In genomic region chr10:86346794-86347665, GRCh38 we compare ENCODE assay signal across 24 cellular contexts. TPM values are rescaled to one million over a fixed set of nuclear protein-coding genes. Genes with fewer than 3 reads are reported as not detected.
DNase-seq lines count a peak whose midpoint lies in the region; ATAC-seq and TF ChIP-seq lines count a peak whose summit lies in the region.
"Had no signal": no experiment of that assay in that cellular context is flagged by ENCODE, and none has a peak within 500 bp of the region (broad histone marks: within the 10 kb centered on the region; RNA-seq: fewer than 3 reads in every experiment).

No MANE protein-coding gene starts in this region.

- peak overlapping the region; percentile 43; the same call in 1 of the 2 replicates for H3K9ac ChIP-seq in HCT116 (ENCODE audit: low read length)
- no peak overlapping the region for H3K9ac ChIP-seq in smooth muscle cell (ENCODE audit: low read depth)

- no peaks in the 10 kb centered on the region for H3K9me2 ChIP-seq in HCT116 (ENCODE audit: insufficient read depth)

- CTCF ChIA-PET in HCT116 (lab: Charles Lee): interaction anchor here (0.5 kb wide), 1 partner anchor 611 kb away, joined by 4 read pairs; the partner anchor contains the start of gene SNCG
- CTCF ChIA-PET in T-cell (lab: Charles Lee): interaction anchor here in 1 of 2 donors (0.6 kb wide), 2 partner anchors 31 to 1686 kb away, joined by 4 to 5 read pairs; no protein-coding TSS in a partner anchor

- 89% methylated on average over 10 of the region's 11 CpGs for WGBS in smooth muscle cell (ENCODE audit: low lambda C conversion rate)

- intact Hi-C loops in HCT116 (cut with micrococcal nuclease): no loop called here
- intact Hi-C loops in posterior vena cava (cut with DNase I): no loop called here

- no peak overlapping the region for H3K27ac Mint-ChIP-seq in T-cell
- H3K27ac Mint-ChIP-seq: activated CD8-positive, alpha-beta T cell treated with anti-CD3 and anti-CD28 coated beads for 36 hours; progenitor cell of endocrine pancreas; T-helper 1 cell treated with Interleukin-12 subunit alpha and Interleukin-12 subunit beta and Interleukin-4 antibody, amounts not matched to agents 30 μg/mL and 1 μg/mL, for 36 hours had no signal

- no peak overlapping the region for H3K4me3 ChIP-seq in HCT116 (replicated peaks in 1 of 2; ENCODE audit: low read depth in 1 of 2, low read length in 2 of 2)
- no peak overlapping the region for H3K4me3 ChIP-seq in smooth muscle cell
- H3K4me3 ChIP-seq: body of pancreas, hepatocyte, left ventricle myocardium inferior, PC-9, SJCRH30 had no signal

- H3K27me3 ChIP-seq in HCT116 (ENCODE audit: insufficient read depth, low read length): no peaks in the 10 kb centered on the region
- H3K27me3 ChIP-seq in smooth muscle cell (ENCODE audit: low read depth): peaks cover 11% of the 10 kb centered on the region
- H3K27me3 ChIP-seq: body of pancreas, SJCRH30 had no signal

- no TSS peak for BruUV-seq in HCT116 (replicated peaks; lab: Mats Ljungman, UMichigan)

- no peak for TF ChIP-seq POLR2A in HCT116 (IDR thresholded peaks at IDR 0.05; ENCODE audit: borderline replicate concordance, extremely low read depth, insufficient read depth, insufficient read length)

- H3K9me3 ChIP-seq in HCT116 (ENCODE audit: control insufficient read depth in 1 of 2, insufficient read depth in 1 of 2, low read depth in 1 of 2, low read length in 2 of 2) (no peaks in the 10 kb centered on the region), smooth muscle cell (replicated peaks; ENCODE audit: low read depth) (no peaks in the 10 kb centered on the region)
- H3K9me3 ChIP-seq: body of pancreas, left ventricle myocardium inferior, SJCRH30 had no signal

- no peaks in the 10 kb centered on the region for H3F3A ChIP-seq in smooth muscle cell (ENCODE audit: low read depth)

- H3K9me3 Mint-ChIP-seq in T-cell: no peaks in the 10 kb centered on the region
- H3K9me3 Mint-ChIP-seq: activated CD8-positive, alpha-beta T cell treated with anti-CD3 and anti-CD28 coated beads for 36 hours; T-helper 1 cell treated with Interleukin-12 subunit alpha and Interleukin-12 subunit beta and Interleukin-4 antibody, amounts not matched to agents 30 μg/mL and 1 μg/mL, for 36 hours had no signal

- no peaks in the 10 kb centered on the region for H3K36me3 ChIP-seq in HCT116 (ENCODE audit: control insufficient read depth in 1 of 2, insufficient read depth in 2 of 2, low read length in 2 of 2)
- H3K36me3 ChIP-seq in smooth muscle cell (ENCODE audit: low read depth): no peaks in the 10 kb centered on the region
- H3K36me3 ChIP-seq: left ventricle myocardium inferior, SJCRH30 had no signal

- no peak for TF ChIP-seq RAD21 in HCT116 (IDR thresholded peaks at IDR 0.05; ENCODE audit: low read depth)

- H3K4me1 Mint-ChIP-seq in T-cell: no peaks in the 10 kb centered on the region

- peaks cover 28 to 42% of the 10 kb centered on the region in 2 experiments for H3K4me1 ChIP-seq in HCT116 (ENCODE audit: control insufficient read depth in 1 of 2, insufficient read depth in 2 of 2, low read length in 2 of 2)
- peaks cover 14% of the 10 kb centered on the region for H3K4me1 ChIP-seq in smooth muscle cell (ENCODE audit: low read depth)
- H3K4me1 ChIP-seq: body of pancreas, SJCRH30 had no signal

- POLR2A ChIA-PET in HCT116 (lab: Charles Lee) (no interaction called here), T-cell (lab: Charles Lee) (no interaction called here)

- no peaks in the 10 kb centered on the region for H3K36me3 Mint-ChIP-seq in T-cell

- no peak overlapping the region; the same call in 1 of the 2 replicates for H3K27ac ChIP-seq in HCT116 (ENCODE audit: low read depth, low read length)
- no peak overlapping the region for H3K27ac ChIP-seq in smooth muscle cell (ENCODE audit: low read depth)
- H3K27ac ChIP-seq: body of pancreas, hepatocyte, left ventricle myocardium inferior, PC-9, SJCRH30 had no signal

- H4K20me1 ChIP-seq in HCT116 (ENCODE audit: insufficient read depth) (no peaks in the 10 kb centered on the region), smooth muscle cell (ENCODE audit: low read depth) (peaks cover 92% of the 10 kb centered on the region)

- peak overlapping the region; percentile 80 for H3K4me2 ChIP-seq in HCT116 (ENCODE audit: low read length)
- no peak overlapping the region for H3K4me2 ChIP-seq in smooth muscle cell
- H3K4me2 ChIP-seq: hepatocyte, PC-9 had no signal

- DNase-seq in A172 (ENCODE audit: low spot score) (peak; percentile 78), HCT116 (ENCODE audit: low read depth, low spot score) (no peak), posterior vena cava (ENCODE audit: low spot score) (peak; percentile 75), T-cell (no peak), GM20000 (ENCODE audit: low spot score) (no peak), smooth muscle cell (lab: John Stamatoyannopoulos, UW; ENCODE audit: unreplicated experiment) (no peak)
- DNase-seq: activated CD4-positive, alpha-beta T cell treated with anti-CD3 and anti-CD28 coated beads for 1 hour; activated CD8-positive, alpha-beta T cell treated with anti-CD3 and anti-CD28 coated beads for 36 hours; C1 segment of cervical spinal cord; KBM-7; left ventricle myocardium inferior; NCI-H1436; NCI-H510A; SJCRH30; trophoblast cell had no signal

- TF ChIP-seq CTCF in HCT116 (IDR thresholded peaks at IDR 0.05 in 2 of 3, conservative IDR thresholded peaks at IDR 0.05 in 1 of 3; ENCODE audit: borderline replicate concordance in 1 of 3, insufficient read depth in 1 of 3, low read depth in 2 of 3, low read length in 2 of 3): no peak
- TF ChIP-seq CTCF in GM20000 (IDR thresholded peaks at IDR 0.05; ENCODE audit: extremely low read depth, missing control alignments): no peak
- TF ChIP-seq CTCF in smooth muscle cell (IDR thresholded peaks at IDR 0.05; ENCODE audit: borderline replicate concordance, insufficient read depth, poor library complexity, severe bottlenecking): no peak

- no peak overlapping the region for H3K4me3 Mint-ChIP-seq in T-cell
- H3K4me3 Mint-ChIP-seq: activated CD8-positive, alpha-beta T cell treated with anti-CD3 and anti-CD28 coated beads for 36 hours; T-helper 1 cell treated with Interleukin-12 subunit alpha and Interleukin-12 subunit beta and Interleukin-4 antibody, amounts not matched to agents 30 μg/mL and 1 μg/mL, for 36 hours had no signal

- H3K79me2 ChIP-seq in HCT116 (ENCODE audit: insufficient read depth, low read length) (no peaks in the 10 kb centered on the region), smooth muscle cell (ENCODE audit: low read depth) (no peaks in the 10 kb centered on the region)
- H3K79me2 ChIP-seq: hepatocyte had no signal

- H2AFZ ChIP-seq in HCT116 (ENCODE audit: low read depth, low read length, poor library complexity, severe bottlenecking): no peak overlapping the region
- no peak overlapping the region for H2AFZ ChIP-seq in smooth muscle cell (ENCODE audit: low read depth)
- H2AFZ ChIP-seq: hepatocyte, PC-9 had no signal

- RAD21 ChIA-PET in HCT116 (lab: Charles Lee; ENCODE audit: low non-redundant PET in 1 of 2, low total read pairs in 2 of 2, uncharacterized antibody in 2 of 2, unreplicated experiment in 2 of 2): interaction anchor here in 1 of 2 experiments (0.6 kb wide), 1 partner anchor 238 kb away, joined by 4 read pairs; no protein-coding TSS in a partner anchor

- H3K27me3 Mint-ChIP-seq in T-cell: peaks cover 8 to 17% of the 10 kb centered on the region in 2 donors
- H3K27me3 Mint-ChIP-seq: activated CD8-positive, alpha-beta T cell treated with anti-CD3 and anti-CD28 coated beads for 36 hours had no signal

- no peak for ATAC-seq in HCT116
- ATAC-seq in esophagus mucosa: peak; percentile 17
- ATAC-seq in T-cell (replicated peaks in 1 of 4): no peak
- ATAC-seq in GM21390 (IDR thresholded peaks at IDR 0.05; ENCODE audit: unreplicated experiment): no peak
- ATAC-seq: activated CD8-positive, alpha-beta T cell treated with anti-CD3 and anti-CD28 coated beads for 36 hours; body of pancreas had no signal

TF ChIP-seq in HCT116, 20 proteins besides CTCF, POLR2A, EP300 and RAD21:
- TF ChIP-seq ATF3 (IDR thresholded peaks at IDR 0.05): no peak
- no peak for TF ChIP-seq REST (IDR thresholded peaks at IDR 0.05; ENCODE audit: low read depth)

RNA-seq across cellular contexts. Expression of gene GRID1, which starts 19.6 kb away (rescaled TPM):
- 4.9 and 5.2 TPM in 2 replicates for total RNA-seq in A172 (2014; rRNA removed; shearing (Covaris generic))
- total RNA-seq in HCT116 (2021; ENCODE audit: unreplicated experiment) (5.6 TPM), esophagus mucosa (0.68 TPM), posterior vena cava (1 to 10 TPM; 4.4 to 5.6 TPM), T-cell (under 1 TPM in 1 of 5 donors, not detected in 4; 0.68 TPM), smooth muscle cell (7.4 and 7.5 TPM in 2 replicates)
- polyA plus RNA-seq in HCT116 (2012): 4.8 and 5.0 TPM in 2 replicates
- polyA plus RNA-seq in smooth muscle cell: 3.1 and 4.4 TPM in 2 replicates
- total RNA-seq: activated CD8-positive, alpha-beta T cell treated with anti-CD3 and anti-CD28 coated beads for 36 hours; fibroblast of villous mesenchyme; HT-29; PC-9; SJCRH30 had no signal

Comparison
In these comparisons a context has a peak if more than half of its experiments do, and no peak if none do; other contexts are left out.
1. DNase-seq: peak in A172 (single experiment) and posterior vena cava (single experiment); none in HCT116 (single experiment), T-cell (0 of 34), GM20000 (single experiment) and smooth muscle cell (single experiment).